ENCODE assay signal across 8 cellular contexts in the genomic region with DNA sequence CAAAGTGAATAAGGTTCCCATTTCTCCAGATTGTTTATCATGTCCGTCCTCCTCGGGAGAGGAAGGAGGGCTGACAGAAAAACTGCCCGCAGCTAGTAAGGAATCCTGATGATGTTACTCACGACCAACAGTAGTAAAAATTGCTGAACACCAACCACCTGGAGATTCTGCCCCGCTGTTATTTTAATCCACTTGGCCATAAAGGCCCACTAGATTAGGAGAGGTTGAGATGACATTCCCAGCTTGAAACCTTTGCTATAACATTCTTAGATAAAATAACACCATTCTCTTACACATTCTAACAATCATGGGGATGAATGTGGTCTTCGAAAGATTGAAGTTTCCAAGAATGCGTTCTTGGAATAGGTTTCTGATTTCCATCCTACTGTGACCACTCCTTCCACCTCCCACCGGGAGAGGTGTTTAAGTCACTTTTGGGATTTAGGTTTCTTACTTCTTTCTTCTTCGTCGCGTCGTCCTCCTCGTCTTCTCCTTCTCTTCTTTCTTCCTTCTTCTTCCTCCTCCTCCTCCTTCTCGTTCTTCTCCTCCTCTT. TPM values are rescaled to one million over a fixed set of nuclear protein-coding genes. Genes with fewer than 3 reads are reported as not detected.
DNase-seq lines count a peak whose midpoint lies in the region; ATAC-seq and TF ChIP-seq lines count a peak whose summit lies in the region.

No MANE protein-coding gene starts in this region.

- H3K9me3 ChIP-seq in left lung: no peaks in the 10 kb centered on the region
- no peaks in the 10 kb centered on the region for H3K9me3 ChIP-seq in upper lobe of left lung

- H3K36me3 Mint-ChIP-seq in activated naive CD4-positive, alpha-beta T cell treated with anti-CD3 and anti-CD28 coated beads, Interleukin-2, amount 10 ng/mL, durations not matched to agents 7 days and 5 days: peaks cover 2% of the 10 kb centered on the region

- H3K36me3 ChIP-seq in left lung (no peaks in the 10 kb centered on the region), upper lobe of left lung (no peaks in the 10 kb centered on the region)

- TF ChIP-seq POLR2A in upper lobe of left lung (IDR thresholded peaks at IDR 0.05): no peak

- peak overlapping the region; percentile 57 for H3K4me3 ChIP-seq in astrocyte of the spinal cord (ENCODE audit: low read depth, low read length)
- H3K4me3 ChIP-seq in left lung: peak overlapping the region; percentile 60
- H3K4me3 ChIP-seq in upper lobe of left lung: peak overlapping the region; percentile 68 to 84 (median 82)

- intact Hi-C loops in left lung (cut with DNase I): no loop called here

- H3K27me3 Mint-ChIP-seq in activated naive CD4-positive, alpha-beta T cell treated with anti-CD3 and anti-CD28 coated beads, Interleukin-2, amount 10 ng/mL, durations not matched to agents 7 days and 5 days: peaks cover 55% of the 10 kb centered on the region

- H3K27ac ChIP-seq in left lung (peak overlapping the region; percentile 76 to 82), upper lobe of left lung (peak overlapping the region in 3 of 4 donors; percentile 40 to 89 (median 84))

- DNase-seq in activated naive CD4-positive, alpha-beta T cell treated with anti-CD3 and anti-CD28 coated beads, Interleukin-2, amount 10 ng/mL, durations not matched to agents 7 days and 5 days: no peak
- no peak for DNase-seq in activated naive CD4-positive, alpha-beta T cell treated with anti-CD3 and anti-CD28 coated beads, Interleukin-2, amount 50 U/mL, for 16 hours
- DNase-seq in astrocyte of the spinal cord (ENCODE audit: low read depth, low spot score): peak; percentile 31
- DNase-seq in left lung: no peak
- no peak for DNase-seq in upper lobe of left lung
- DNase-seq in activated CD8-positive, alpha-beta memory T cell treated with anti-CD3 and anti-CD28 coated beads for 24 hours: no peak
- DNase-seq in NCI-H345 treated with DMSO at 0.1 percent for 48 hours (lab: John Stamatoyannopoulos, UW; ENCODE audit: unreplicated experiment): no peak
- DNase-seq in NCI-H1436 (lab: John Stamatoyannopoulos, UW): no peak

- H3K4me1 Mint-ChIP-seq in activated naive CD4-positive, alpha-beta T cell treated with anti-CD3 and anti-CD28 coated beads, Interleukin-2, amount 10 ng/mL, durations not matched to agents 7 days and 5 days: peaks cover 18% of the 10 kb centered on the region

- H3K4me1 ChIP-seq in left lung (peaks cover 15 to 49% of the 10 kb centered on the region in 2 donors), upper lobe of left lung (peaks cover 24 to 58% (median 43%) of the 10 kb centered on the region in 4 donors)

- ATAC-seq in left lung: no peak
- ATAC-seq in upper lobe of left lung (ENCODE audit: low FRiP score in 2 of 2): peak in 1 of 2 donors; percentile 1

- no peaks in the 10 kb centered on the region for H3K9me3 Mint-ChIP-seq in activated naive CD4-positive, alpha-beta T cell treated with anti-CD3 and anti-CD28 coated beads, Interleukin-2, amount 10 ng/mL, durations not matched to agents 7 days and 5 days

- peak overlapping the region; percentile 84 for H3K4me3 Mint-ChIP-seq in activated naive CD4-positive, alpha-beta T cell treated with anti-CD3 and anti-CD28 coated beads, Interleukin-2, amount 10 ng/mL, durations not matched to agents 7 days and 5 days

- 39% methylated on average over 14 of the region's 14 CpGs for WGBS in upper lobe of left lung, 2 donors

- TF ChIP-seq CTCF in astrocyte of the spinal cord (IDR thresholded peaks at IDR 0.05; ENCODE audit: low read depth, low read length) (no peak), left lung (IDR thresholded peaks at IDR 0.05) (no peak), upper lobe of left lung (IDR thresholded peaks at IDR 0.05) (no peak)

- H3K27me3 ChIP-seq in left lung: peaks cover 0 to 54% of the 10 kb centered on the region in 2 donors
- peaks cover 0 to 11% (median 2%) of the 10 kb centered on the region in 4 donors for H3K27me3 ChIP-seq in upper lobe of left lung

- no peak for TF ChIP-seq EP300 in upper lobe of left lung (IDR thresholded peaks at IDR 0.05)

- in situ Hi-C loops in astrocyte of the spinal cord (cut with HindIII; ENCODE audit: low sequenced_read_pairs): no loop called here

- CTCF ChIA-PET in activated naive CD4-positive, alpha-beta T cell treated with anti-CD3 and anti-CD28 coated beads, Interleukin-2, amount 10 ng/mL, durations not matched to agents 7 days and 5 days (lab: Charles Lee): no interaction called here

- peak overlapping the region; percentile 29 for H3K27ac Mint-ChIP-seq in activated naive CD4-positive, alpha-beta T cell treated with anti-CD3 and anti-CD28 coated beads, Interleukin-2, amount 10 ng/mL, durations not matched to agents 7 days and 5 days

RNA-seq across cellular contexts. Expression of a gene that starts 1.9 kb away (rescaled TPM):
- 10 to 100 TPM; 11.3 to 17.9 TPM for total RNA-seq in left lung
- total RNA-seq in upper lobe of left lung: 10 to 100 TPM in 5 of 6 donors, 1 to 10 TPM in 1; 7.3 to 26.3 (median 22.9) TPM
